ENCODE assay signal across 1 cellular context in the genomic region with DNA sequence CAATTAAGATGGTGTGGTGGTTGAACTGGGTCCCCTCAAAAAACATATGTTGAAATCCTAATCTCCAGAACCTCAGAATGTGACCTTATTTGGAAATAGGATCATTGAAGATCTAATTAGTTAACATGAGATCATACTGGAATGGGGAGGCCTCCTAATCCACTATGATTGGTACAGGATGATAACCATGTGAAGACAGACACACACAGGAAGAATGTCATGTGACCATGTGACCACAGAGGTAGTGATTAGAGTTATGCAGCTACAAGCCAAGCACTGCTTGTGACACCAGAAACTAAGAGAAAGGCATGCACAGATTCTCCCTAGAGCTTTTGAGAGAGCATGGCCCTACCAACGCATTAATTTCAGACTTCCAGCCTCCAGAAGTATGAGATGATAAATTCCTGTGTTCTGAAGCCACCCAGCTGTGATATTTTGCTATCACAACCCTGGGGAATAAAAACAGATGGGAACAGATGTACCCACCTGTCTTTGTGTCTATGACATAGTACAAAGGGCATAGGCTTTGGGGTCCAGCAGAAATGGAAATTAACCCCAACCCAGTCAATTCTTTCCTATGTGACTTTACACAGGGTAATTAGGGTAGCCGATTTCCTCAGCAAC.
A peak's percentile ranks its signal among the peaks of the same experiment; 100 is the strongest.
TF ChIP-seq lines count a peak whose summit lies in the region.

No MANE protein-coding gene starts in this region.

TF ChIP-seq in K562, 482 proteins besides CTCF, POLR2A, EP300 and RAD21 (continued from another document):
- TF ChIP-seq MTA2 (IDR thresholded peaks at IDR 0.05; ENCODE audit: low read depth), result no peak
- no peak for TF ChIP-seq MXI1 (IDR thresholded peaks at IDR 0.05; ENCODE audit: low read depth, low read length)
- no peak for TF ChIP-seq ZNF431 (CRISPR knock-in tag; IDR thresholded peaks at IDR 0.05)
- TF ChIP-seq ID3 (CRISPR knock-in tag; IDR thresholded peaks at IDR 0.05), result no peak
- TF ChIP-seq ID3 (tag; IDR thresholded peaks at IDR 0.05), result no peak
- TF ChIP-seq USF2 (CRISPR knock-in tag; IDR thresholded peaks at IDR 0.05), result peak; percentile 77
- no peak for TF ChIP-seq HCFC1 (IDR thresholded peaks at IDR 0.05; ENCODE audit: low read depth, low read length)
- no peak for TF ChIP-seq STAT5B (CRISPR knock-in tag; IDR thresholded peaks at IDR 0.05)
- no peak for TF ChIP-seq ZNF644 (tag; IDR thresholded peaks at IDR 0.05; ENCODE audit: low read depth)
- TF ChIP-seq, protein P1, sequence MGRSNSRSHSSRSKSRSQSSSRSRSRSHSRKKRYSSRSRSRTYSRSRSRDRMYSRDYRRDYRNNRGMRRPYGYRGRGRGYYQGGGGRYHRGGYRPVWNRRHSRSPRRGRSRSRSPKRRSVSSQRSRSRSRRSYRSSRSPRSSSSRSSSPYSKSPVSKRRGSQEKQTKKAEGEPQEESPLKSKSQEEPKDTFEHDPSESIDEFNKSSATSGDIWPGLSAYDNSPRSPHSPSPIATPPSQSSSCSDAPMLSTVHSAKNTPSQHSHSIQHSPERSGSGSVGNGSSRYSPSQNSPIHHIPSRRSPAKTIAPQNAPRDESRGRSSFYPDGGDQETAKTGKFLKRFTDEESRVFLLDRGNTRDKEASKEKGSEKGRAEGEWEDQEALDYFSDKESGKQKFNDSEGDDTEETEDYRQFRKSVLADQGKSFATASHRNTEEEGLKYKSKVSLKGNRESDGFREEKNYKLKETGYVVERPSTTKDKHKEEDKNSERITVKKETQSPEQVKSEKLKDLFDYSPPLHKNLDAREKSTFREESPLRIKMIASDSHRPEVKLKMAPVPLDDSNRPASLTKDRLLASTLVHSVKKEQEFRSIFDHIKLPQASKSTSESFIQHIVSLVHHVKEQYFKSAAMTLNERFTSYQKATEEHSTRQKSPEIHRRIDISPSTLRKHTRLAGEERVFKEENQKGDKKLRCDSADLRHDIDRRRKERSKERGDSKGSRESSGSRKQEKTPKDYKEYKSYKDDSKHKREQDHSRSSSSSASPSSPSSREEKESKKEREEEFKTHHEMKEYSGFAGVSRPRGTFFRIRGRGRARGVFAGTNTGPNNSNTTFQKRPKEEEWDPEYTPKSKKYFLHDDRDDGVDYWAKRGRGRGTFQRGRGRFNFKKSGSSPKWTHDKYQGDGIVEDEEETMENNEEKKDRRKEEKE (IDR thresholded peaks at IDR 0.05; ENCODE audit: borderline replicate concordance in 1 of 2, control insufficient read depth in 1 of 2, low read depth in 2 of 2, low read length in 1 of 2), result no peak
- TF ChIP-seq ZNF551 (CRISPR knock-in tag; IDR thresholded peaks at IDR 0.05), result no peak
- TF ChIP-seq TEAD4 (IDR thresholded peaks at IDR 0.05; ENCODE audit: low read length), result peak; percentile 58; the same call in 1 of the 2 replicates
- no peak for TF ChIP-seq TEAD4 (CRISPR knock-in tag; IDR thresholded peaks at IDR 0.05; ENCODE audit: borderline replicate concordance)
- TF ChIP-seq IRF1 (CRISPR knock-in tag; IDR thresholded peaks at IDR 0.05; ENCODE audit: borderline replicate concordance), result no peak
- TF ChIP-seq CREM (IDR thresholded peaks at IDR 0.05; ENCODE audit: low read depth), result peak; percentile 37
- TF ChIP-seq RB1 (IDR thresholded peaks at IDR 0.05; ENCODE audit: low read depth), result no peak
- TF ChIP-seq TBL1XR1 (IDR thresholded peaks at IDR 0.05; ENCODE audit: low read length in 2 of 2), result no peak
- no peak for TF ChIP-seq THRA (IDR thresholded peaks at IDR 0.05)
- no peak for TF ChIP-seq YBX1 (IDR thresholded peaks at IDR 0.05)
- no peak for TF ChIP-seq ZNF134 (CRISPR knock-in tag; conservative IDR thresholded peaks at IDR 0.05)
- TF ChIP-seq FOSL1 (tag; conservative IDR thresholded peaks at IDR 0.05), result peak; percentile 47
- TF ChIP-seq ZNF79 (CRISPR knock-in tag; IDR thresholded peaks at IDR 0.05; ENCODE audit: low read depth), result no peak
- TF ChIP-seq TAF9B (IDR thresholded peaks at IDR 0.05; ENCODE audit: partially characterized antibody), result no peak
- TF ChIP-seq ZNF830 (CRISPR knock-in tag; IDR thresholded peaks at IDR 0.05), result no peak
- no peak for TF ChIP-seq ZNF507 (tag; conservative IDR thresholded peaks at IDR 0.05)
- TF ChIP-seq FOS (IDR thresholded peaks at IDR 0.05; ENCODE audit: extremely low read depth, insufficient read length), result no peak
- TF ChIP-seq ZNF143 (CRISPR knock-in tag; IDR thresholded peaks at IDR 0.05), result no peak
- no peak for TF ChIP-seq ZNF232 (CRISPR knock-in tag; IDR thresholded peaks at IDR 0.05)
- TF ChIP-seq RBM15 (IDR thresholded peaks at IDR 0.05; ENCODE audit: insufficient read depth, low read length), result no peak
- TF ChIP-seq ZFP36 (IDR thresholded peaks at IDR 0.05; ENCODE audit: low read depth, low read length, partially characterized antibody), result no peak
- no peak for TF ChIP-seq SREBF1 (IDR thresholded peaks at IDR 0.05; ENCODE audit: borderline replicate concordance, low read depth, low read length)
- no peak for TF ChIP-seq ZNF589 (CRISPR knock-in tag; IDR thresholded peaks at IDR 0.05; ENCODE audit: low read depth)
- TF ChIP-seq, protein P2, sequence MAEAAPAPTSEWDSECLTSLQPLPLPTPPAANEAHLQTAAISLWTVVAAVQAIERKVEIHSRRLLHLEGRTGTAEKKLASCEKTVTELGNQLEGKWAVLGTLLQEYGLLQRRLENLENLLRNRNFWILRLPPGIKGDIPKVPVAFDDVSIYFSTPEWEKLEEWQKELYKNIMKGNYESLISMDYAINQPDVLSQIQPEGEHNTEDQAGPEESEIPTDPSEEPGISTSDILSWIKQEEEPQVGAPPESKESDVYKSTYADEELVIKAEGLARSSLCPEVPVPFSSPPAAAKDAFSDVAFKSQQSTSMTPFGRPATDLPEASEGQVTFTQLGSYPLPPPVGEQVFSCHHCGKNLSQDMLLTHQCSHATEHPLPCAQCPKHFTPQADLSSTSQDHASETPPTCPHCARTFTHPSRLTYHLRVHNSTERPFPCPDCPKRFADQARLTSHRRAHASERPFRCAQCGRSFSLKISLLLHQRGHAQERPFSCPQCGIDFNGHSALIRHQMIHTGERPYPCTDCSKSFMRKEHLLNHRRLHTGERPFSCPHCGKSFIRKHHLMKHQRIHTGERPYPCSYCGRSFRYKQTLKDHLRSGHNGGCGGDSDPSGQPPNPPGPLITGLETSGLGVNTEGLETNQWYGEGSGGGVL (CRISPR knock-in tag; IDR thresholded peaks at IDR 0.05), result no peak
- TF ChIP-seq, protein P3, sequence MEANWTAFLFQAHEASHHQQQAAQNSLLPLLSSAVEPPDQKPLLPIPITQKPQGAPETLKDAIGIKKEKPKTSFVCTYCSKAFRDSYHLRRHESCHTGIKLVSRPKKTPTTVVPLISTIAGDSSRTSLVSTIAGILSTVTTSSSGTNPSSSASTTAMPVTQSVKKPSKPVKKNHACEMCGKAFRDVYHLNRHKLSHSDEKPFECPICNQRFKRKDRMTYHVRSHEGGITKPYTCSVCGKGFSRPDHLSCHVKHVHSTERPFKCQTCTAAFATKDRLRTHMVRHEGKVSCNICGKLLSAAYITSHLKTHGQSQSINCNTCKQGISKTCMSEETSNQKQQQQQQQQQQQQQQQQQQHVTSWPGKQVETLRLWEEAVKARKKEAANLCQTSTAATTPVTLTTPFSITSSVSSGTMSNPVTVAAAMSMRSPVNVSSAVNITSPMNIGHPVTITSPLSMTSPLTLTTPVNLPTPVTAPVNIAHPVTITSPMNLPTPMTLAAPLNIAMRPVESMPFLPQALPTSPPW (CRISPR knock-in tag; IDR thresholded peaks at IDR 0.05), result no peak
- TF ChIP-seq RBM39 (optimal IDR thresholded peaks at IDR 0.05; ENCODE audit: low read depth, low read length), result no peak
- TF ChIP-seq ZNF324 (CRISPR knock-in tag; IDR thresholded peaks at IDR 0.05), result no peak
- no peak for TF ChIP-seq POLR2B (IDR thresholded peaks at IDR 0.05; ENCODE audit: low read depth, partially characterized antibody)
- no peak for TF ChIP-seq ZNF586 (CRISPR knock-in tag; conservative IDR thresholded peaks at IDR 0.05)
- TF ChIP-seq ZNF253 (CRISPR knock-in tag; conservative IDR thresholded peaks at IDR 0.05), result no peak
- no peak for TF ChIP-seq MCM5 (IDR thresholded peaks at IDR 0.05; ENCODE audit: low read depth)
- TF ChIP-seq GTF2F1 (IDR thresholded peaks at IDR 0.05; ENCODE audit: low read depth, low read length), result no peak
- no peak for TF ChIP-seq HNRNPUL1 (IDR thresholded peaks at IDR 0.05; ENCODE audit: low read length)
- TF ChIP-seq, protein P4, sequence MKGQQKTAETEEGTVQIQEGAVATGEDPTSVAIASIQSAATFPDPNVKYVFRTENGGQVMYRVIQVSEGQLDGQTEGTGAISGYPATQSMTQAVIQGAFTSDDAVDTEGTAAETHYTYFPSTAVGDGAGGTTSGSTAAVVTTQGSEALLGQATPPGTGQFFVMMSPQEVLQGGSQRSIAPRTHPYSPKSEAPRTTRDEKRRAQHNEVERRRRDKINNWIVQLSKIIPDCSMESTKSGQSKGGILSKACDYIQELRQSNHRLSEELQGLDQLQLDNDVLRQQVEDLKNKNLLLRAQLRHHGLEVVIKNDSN (CRISPR knock-in tag; IDR thresholded peaks at IDR 0.05), result peak; percentile 76
- TF ChIP-seq KDM4B (IDR thresholded peaks at IDR 0.05; ENCODE audit: borderline replicate concordance in 2 of 2, low read depth in 1 of 2), result no peak
- no peak for TF ChIP-seq FOXJ3 (CRISPR knock-in tag; IDR thresholded peaks at IDR 0.05)
- TF ChIP-seq ZSCAN32 (CRISPR knock-in tag; IDR thresholded peaks at IDR 0.05), result no peak
- TF ChIP-seq NFATC3 (IDR thresholded peaks at IDR 0.05), result no peak
- no peak for TF ChIP-seq CBX3 (IDR thresholded peaks at IDR 0.05; ENCODE audit: borderline replicate concordance in 1 of 2, low read length in 2 of 2)
- TF ChIP-seq XRCC4 (IDR thresholded peaks at IDR 0.05; ENCODE audit: extremely low read depth, insufficient read depth, insufficient read length), result no peak
- no peak for TF ChIP-seq KDM5B (IDR thresholded peaks at IDR 0.05; ENCODE audit: insufficient replicate concordance, low read depth, low read length)
- TF ChIP-seq E2F4 (CRISPR knock-in tag; IDR thresholded peaks at IDR 0.05; ENCODE audit: low read depth), result no peak
